Comparison of ENCODE assay signal across 1 cellular context in the genomic region with DNA sequence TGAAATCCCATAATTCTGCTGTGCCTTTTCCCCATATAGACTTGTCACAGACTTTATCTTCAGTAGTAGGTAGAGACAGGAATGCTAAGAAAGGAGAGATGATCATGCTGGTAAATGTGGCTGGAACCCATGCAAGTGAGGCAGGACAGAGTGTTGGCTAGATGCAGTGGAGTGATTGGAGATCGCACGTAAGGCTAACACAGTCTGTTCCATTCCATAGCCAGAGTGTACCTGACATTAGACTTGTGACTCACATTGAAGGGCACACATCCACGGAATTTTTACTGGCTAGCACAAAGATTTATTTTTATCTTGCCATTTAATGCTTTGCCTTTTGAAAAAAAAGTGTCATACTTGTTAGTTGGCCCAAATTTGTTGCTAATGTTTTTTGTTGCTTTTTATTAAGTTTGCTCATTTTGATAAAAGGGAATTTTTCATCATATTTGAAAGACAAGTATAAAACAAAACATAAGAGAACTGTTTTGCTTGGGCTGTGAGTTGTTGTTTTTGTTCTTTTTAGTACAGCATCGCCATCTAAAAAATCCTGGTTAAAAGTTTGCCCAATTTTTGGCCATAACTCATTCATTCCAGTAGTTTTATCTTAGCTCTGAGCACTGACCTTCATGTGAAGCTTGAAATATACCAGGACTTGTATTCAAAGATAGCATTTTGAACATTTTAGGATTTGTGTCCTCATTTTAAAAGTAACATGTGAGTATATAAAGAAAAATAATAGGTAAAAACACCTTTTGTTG.
TF ChIP-seq lines count a peak whose summit lies in the region.

No MANE protein-coding gene starts in this region.

TF ChIP-seq in HepG2, 621 proteins besides CTCF, POLR2A, EP300 and RAD21:
- TF ChIP-seq, protein P1, sequence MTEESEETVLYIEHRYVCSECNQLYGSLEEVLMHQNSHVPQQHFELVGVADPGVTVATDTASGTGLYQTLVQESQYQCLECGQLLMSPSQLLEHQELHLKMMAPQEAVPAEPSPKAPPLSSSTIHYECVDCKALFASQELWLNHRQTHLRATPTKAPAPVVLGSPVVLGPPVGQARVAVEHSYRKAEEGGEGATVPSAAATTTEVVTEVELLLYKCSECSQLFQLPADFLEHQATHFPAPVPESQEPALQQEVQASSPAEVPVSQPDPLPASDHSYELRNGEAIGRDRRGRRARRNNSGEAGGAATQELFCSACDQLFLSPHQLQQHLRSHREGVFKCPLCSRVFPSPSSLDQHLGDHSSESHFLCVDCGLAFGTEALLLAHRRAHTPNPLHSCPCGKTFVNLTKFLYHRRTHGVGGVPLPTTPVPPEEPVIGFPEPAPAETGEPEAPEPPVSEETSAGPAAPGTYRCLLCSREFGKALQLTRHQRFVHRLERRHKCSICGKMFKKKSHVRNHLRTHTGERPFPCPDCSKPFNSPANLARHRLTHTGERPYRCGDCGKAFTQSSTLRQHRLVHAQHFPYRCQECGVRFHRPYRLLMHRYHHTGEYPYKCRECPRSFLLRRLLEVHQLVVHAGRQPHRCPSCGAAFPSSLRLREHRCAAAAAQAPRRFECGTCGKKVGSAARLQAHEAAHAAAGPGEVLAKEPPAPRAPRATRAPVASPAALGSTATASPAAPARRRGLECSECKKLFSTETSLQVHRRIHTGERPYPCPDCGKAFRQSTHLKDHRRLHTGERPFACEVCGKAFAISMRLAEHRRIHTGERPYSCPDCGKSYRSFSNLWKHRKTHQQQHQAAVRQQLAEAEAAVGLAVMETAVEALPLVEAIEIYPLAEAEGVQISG (CRISPR knock-in tag; IDR thresholded peaks at IDR 0.05) = no peak
- TF ChIP-seq, protein P2, sequence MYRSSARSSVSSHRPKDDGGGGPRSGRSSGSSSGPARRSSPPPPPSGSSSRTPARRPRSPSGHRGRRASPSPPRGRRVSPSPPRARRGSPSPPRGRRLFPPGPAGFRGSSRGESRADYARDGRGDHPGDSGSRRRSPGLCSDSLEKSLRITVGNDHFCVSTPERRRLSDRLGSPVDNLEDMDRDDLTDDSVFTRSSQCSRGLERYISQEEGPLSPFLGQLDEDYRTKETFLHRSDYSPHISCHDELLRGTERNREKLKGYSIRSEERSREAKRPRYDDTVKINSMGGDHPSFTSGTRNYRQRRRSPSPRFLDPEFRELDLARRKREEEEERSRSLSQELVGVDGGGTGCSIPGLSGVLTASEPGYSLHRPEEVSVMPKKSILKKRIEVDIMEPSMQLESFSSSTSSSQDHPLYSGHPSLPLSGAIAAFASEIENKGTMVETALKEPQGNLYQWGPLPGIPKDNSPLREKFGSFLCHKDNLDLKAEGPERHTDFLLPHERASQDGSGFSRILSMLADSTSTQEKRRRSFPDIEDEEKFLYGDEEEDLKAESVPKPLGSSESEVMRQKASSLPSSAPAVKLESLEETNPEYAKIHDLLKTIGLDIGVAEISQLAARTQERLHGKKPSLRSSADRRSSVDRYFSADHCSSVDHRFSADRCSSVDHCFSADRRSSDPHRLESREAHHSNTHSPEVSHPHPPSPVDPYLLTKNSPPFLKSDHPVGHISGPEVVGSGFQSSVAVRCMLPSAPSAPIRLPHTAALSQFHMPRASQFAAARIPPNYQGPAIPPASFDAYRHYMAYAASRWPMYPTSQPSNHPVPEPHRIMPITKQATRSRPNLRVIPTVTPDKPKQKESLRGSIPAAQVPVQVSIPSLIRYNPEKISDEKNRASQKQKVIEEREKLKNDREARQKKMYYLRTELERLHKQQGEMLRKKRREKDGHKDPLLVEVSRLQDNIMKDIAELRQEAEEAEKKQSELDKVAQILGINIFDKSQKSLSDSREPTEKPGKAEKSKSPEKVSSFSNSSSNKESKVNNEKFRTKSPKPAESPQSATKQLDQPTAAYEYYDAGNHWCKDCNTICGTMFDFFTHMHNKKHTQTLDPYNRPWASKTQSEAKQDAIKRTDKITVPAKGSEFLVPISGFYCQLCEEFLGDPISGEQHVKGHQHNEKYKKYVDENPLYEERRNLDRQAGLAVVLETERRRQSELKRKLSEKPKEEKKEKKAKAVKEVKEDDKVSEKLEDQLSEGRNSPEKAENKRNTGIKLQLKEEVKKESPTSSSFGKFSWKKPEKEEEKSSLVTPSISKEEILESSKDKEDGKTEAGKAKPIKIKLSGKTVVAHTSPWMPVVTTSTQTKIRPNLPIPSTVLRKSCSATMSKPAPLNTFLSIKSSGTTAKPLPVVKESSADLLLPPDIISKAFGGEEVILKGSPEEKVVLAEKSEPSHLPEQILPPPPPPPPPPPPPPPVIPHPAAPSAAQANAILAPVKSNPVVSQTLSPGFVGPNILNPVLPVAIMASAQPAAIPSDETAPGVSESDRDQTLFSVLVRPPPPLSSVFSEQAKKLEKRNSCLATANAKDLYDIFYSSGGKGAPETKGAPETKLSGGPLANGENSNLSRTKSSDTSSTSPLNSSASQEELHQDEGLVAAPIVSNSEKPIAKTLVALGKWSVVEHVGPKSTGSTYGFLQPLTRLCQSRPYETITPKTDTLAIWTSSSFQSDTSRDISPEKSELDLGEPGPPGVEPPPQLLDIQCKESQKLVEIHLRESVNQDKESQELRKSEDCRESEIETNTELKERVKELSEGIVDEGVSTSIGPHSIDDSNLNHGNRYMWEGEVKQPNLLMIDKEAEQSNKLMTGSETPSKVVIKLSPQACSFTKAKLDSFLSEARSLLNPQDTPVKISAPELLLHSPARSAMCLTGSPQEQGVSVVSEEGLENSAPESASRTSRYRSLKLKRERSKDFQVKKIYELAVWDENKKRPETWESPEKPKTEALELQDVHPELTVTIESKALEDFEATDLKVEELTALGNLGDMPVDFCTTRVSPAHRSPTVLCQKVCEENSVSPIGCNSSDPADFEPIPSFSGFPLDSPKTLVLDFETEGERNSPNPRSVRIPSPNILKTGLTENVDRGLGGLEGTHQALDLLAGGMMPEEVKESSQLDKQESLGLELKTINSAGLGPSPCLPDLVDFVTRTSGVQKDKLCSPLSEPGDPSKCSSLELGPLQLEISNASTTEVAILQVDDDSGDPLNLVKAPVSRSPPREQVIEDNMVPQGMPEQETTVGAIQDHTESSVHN (CRISPR knock-in tag; IDR thresholded peaks at IDR 0.05) = no peak
- TF ChIP-seq, protein P3, sequence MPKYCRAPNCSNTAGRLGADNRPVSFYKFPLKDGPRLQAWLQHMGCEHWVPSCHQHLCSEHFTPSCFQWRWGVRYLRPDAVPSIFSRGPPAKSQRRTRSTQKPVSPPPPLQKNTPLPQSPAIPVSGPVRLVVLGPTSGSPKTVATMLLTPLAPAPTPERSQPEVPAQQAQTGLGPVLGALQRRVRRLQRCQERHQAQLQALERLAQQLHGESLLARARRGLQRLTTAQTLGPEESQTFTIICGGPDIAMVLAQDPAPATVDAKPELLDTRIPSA (CRISPR knock-in tag; IDR thresholded peaks at IDR 0.05; ENCODE audit: borderline replicate concordance) = no peak
- TF ChIP-seq RORA (CRISPR knock-in tag; IDR thresholded peaks at IDR 0.05) (no peak), ZNF331 (CRISPR knock-in tag; IDR thresholded peaks at IDR 0.05) (no peak)
- TF ChIP-seq, protein P4, sequence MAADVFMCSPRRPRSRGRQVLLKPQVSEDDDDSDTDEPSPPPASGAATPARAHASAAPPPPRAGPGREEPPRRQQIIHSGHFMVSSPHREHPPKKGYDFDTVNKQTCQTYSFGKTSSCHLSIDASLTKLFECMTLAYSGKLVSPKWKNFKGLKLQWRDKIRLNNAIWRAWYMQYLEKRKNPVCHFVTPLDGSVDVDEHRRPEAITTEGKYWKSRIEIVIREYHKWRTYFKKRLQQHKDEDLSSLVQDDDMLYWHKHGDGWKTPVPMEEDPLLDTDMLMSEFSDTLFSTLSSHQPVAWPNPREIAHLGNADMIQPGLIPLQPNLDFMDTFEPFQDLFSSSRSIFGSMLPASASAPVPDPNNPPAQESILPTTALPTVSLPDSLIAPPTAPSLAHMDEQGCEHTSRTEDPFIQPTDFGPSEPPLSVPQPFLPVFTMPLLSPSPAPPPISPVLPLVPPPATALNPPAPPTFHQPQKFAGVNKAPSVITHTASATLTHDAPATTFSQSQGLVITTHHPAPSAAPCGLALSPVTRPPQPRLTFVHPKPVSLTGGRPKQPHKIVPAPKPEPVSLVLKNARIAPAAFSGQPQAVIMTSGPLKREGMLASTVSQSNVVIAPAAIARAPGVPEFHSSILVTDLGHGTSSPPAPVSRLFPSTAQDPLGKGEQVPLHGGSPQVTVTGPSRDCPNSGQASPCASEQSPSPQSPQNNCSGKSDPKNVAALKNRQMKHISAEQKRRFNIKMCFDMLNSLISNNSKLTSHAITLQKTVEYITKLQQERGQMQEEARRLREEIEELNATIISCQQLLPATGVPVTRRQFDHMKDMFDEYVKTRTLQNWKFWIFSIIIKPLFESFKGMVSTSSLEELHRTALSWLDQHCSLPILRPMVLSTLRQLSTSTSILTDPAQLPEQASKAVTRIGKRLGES (CRISPR knock-in tag; IDR thresholded peaks at IDR 0.05; ENCODE audit: borderline replicate concordance) = no peak
